Comparison of ENCODE assay signal across 29 cellular contexts in genomic region chrX:47047989-47048388, GRCh38. TPM values are rescaled to one million over a fixed set of nuclear protein-coding genes. Genes with fewer than 3 reads are reported as not detected.
DNase-seq lines count a peak whose midpoint lies in the region; ATAC-seq and TF ChIP-seq lines count a peak whose summit lies in the region.
"Had no signal": no experiment of that assay in that cellular context is flagged by ENCODE, and none has a peak within 500 bp of the region (broad histone marks: within the 10 kb centered on the region; RNA-seq: fewer than 3 reads in every experiment).

No MANE protein-coding gene starts in this region.

- H3K4me3 ChIP-seq in PC-3 (ENCODE audit: low read length), result no peak overlapping the region
- H3K4me3 ChIP-seq: coronary artery, esophagus squamous epithelium had no signal

- H3K79me2 ChIP-seq in PC-3 (ENCODE audit: low read length), result no peaks in the 10 kb centered on the region

- no peak overlapping the region for H3K4me2 ChIP-seq in PC-3 (ENCODE audit: low read length)

- no TSS peak for BruUV-seq in PC-3 (replicated peaks; lab: Mats Ljungman, UMichigan)

- H3K9ac ChIP-seq in PC-3 (ENCODE audit: low read length), result no peak overlapping the region

- no peaks in the 10 kb centered on the region for H3K9me3 ChIP-seq in PC-3 (ENCODE audit: low read length)
- H3K9me3 ChIP-seq: BE2C had no signal

- H3K36me3 Mint-ChIP-seq in activated T-helper 17 cell treated with anti-CD3 and anti-CD28 coated beads, Interleukin-2, amount 50 U/mL, for 72 hours (ENCODE audit: low read depth), result no peaks in the 10 kb centered on the region
- no peaks in the 10 kb centered on the region for H3K36me3 Mint-ChIP-seq in activated CD4-positive, alpha-beta memory T cell treated with anti-CD3 and anti-CD28 coated beads for 36 hours

- H3K27me3 ChIP-seq in PC-3 (ENCODE audit: low read length), result no peaks in the 10 kb centered on the region
- H3K27me3 ChIP-seq: BE2C, esophagus squamous epithelium had no signal

- H3K4me1 ChIP-seq in PC-3 (ENCODE audit: insufficient read depth, low read length), result no peaks in the 10 kb centered on the region
- H3K4me1 ChIP-seq: BE2C, esophagus squamous epithelium had no signal

- H3K4me3 Mint-ChIP-seq in activated T-helper 17 cell treated with anti-CD3 and anti-CD28 coated beads, Interleukin-2, amount 50 U/mL, for 72 hours, result no peak overlapping the region
- no peak overlapping the region for H3K4me3 Mint-ChIP-seq in activated CD4-positive, alpha-beta memory T cell treated with anti-CD3 and anti-CD28 coated beads for 36 hours
- H3K4me3 Mint-ChIP-seq: activated naive CD8-positive, alpha-beta T cell; activated T-helper 1 cell treated with anti-CD3 and anti-CD28 coated beads, Interleukin-12 subunit alpha, Interleukin-12 subunit beta, Interleukin-2, Interleukin-4 antibody, amounts not matched to agents 30 ng/mL and 10 ng/mL and 1 ng/mL, durations not matched to agents 14 hours and 24 hours and 36 hours; brain; H9; IgD-negative memory B cell; memory B cell; stimulated activated memory B cell treated with anti-CD40 and anti-IgM and Interleukin-4, amounts not matched to agents 10 μg/mL and 1 μg/mL and 100 μg/mL, for 72 hours; T-helper 2 cell treated with Interferon-gamma antibody and Interleukin-4, amounts not matched to agents 5 μg/mL and 100 μg/mL, for 36 hours had no signal

- peak; percentile 58 for DNase-seq in A172 (ENCODE audit: low spot score)
- DNase-seq in PC-3, result peak; percentile 50
- peak; percentile 10 for DNase-seq in dermis blood vessel endothelial cell
- DNase-seq in iris pigment epithelial cell (ENCODE audit: low read depth), result peak; percentile 5
- no peak for DNase-seq in NCI-H2196 (lab: John Stamatoyannopoulos, UW; ENCODE audit: unreplicated experiment)
- DNase-seq in activated CD4-positive, alpha-beta memory T cell treated with anti-CD3 and anti-CD28 coated beads for 36 hours, result no peak
- DNase-seq: activated CD4-positive, alpha-beta T cell treated with anti-CD3 and anti-CD28 coated beads, Interleukin-2, amount 50 U/mL, for 1 hour; BE2C; DMS79 treated with DMSO at 0.1 percent for 48 hours; esophagus squamous epithelium; glutamatergic neuron; H9; left colon; NCI-H1105; NCI-H2029; NCI-H345; NCI-H774; occipital lobe had no signal

- POLR2A ChIA-PET in PC-3 (lab: Charles Lee; ENCODE audit: unreplicated experiment), result interaction anchor here (0.5 kb wide), 1 partner anchor 97 kb away, joined by 5 read pairs; the partner anchor contains the start of gene RBM10
- POLR2A ChIA-PET in activated CD4-positive, alpha-beta memory T cell treated with anti-CD3 and anti-CD28 coated beads for 36 hours (lab: Charles Lee), result no interaction called here

- peaks cover 9% of the 10 kb centered on the region for H3K9me3 Mint-ChIP-seq in activated T-helper 17 cell treated with anti-CD3 and anti-CD28 coated beads, Interleukin-2, amount 50 U/mL, for 72 hours
- peaks cover 13% of the 10 kb centered on the region for H3K9me3 Mint-ChIP-seq in activated CD4-positive, alpha-beta memory T cell treated with anti-CD3 and anti-CD28 coated beads for 36 hours
- H3K9me3 Mint-ChIP-seq: activated T-helper 1 cell treated with anti-CD3 and anti-CD28 coated beads, Interleukin-12 subunit alpha, Interleukin-12 subunit beta, Interleukin-2, Interleukin-4 antibody, amounts not matched to agents 30 ng/mL and 10 ng/mL and 1 ng/mL, durations not matched to agents 14 hours and 24 hours and 36 hours; stimulated activated memory B cell treated with anti-CD40 and anti-IgM and Interleukin-4, amounts not matched to agents 10 μg/mL and 1 μg/mL and 100 μg/mL, for 72 hours had no signal

- no peak overlapping the region for H3K27ac Mint-ChIP-seq in activated T-helper 17 cell treated with anti-CD3 and anti-CD28 coated beads, Interleukin-2, amount 50 U/mL, for 72 hours
- no peak overlapping the region for H3K27ac Mint-ChIP-seq in activated CD4-positive, alpha-beta memory T cell treated with anti-CD3 and anti-CD28 coated beads for 36 hours
- H3K27ac Mint-ChIP-seq: activated naive CD8-positive, alpha-beta T cell; activated T-helper 1 cell treated with anti-CD3 and anti-CD28 coated beads, Interleukin-12 subunit alpha, Interleukin-12 subunit beta, Interleukin-2, Interleukin-4 antibody, amounts not matched to agents 30 ng/mL and 10 ng/mL and 1 ng/mL, durations not matched to agents 14 hours and 24 hours and 36 hours; brain; H9; IgD-negative memory B cell; memory B cell; stimulated activated memory B cell treated with anti-CD40 and anti-IgM and Interleukin-4, amounts not matched to agents 10 μg/mL and 1 μg/mL and 100 μg/mL, for 72 hours; T-helper 2 cell treated with Interferon-gamma antibody and Interleukin-4, amounts not matched to agents 5 μg/mL and 100 μg/mL, for 36 hours had no signal

- CTCF ChIA-PET in PC-3 (lab: Charles Lee), result no interaction called here
- CTCF ChIA-PET in activated CD4-positive, alpha-beta memory T cell treated with anti-CD3 and anti-CD28 coated beads for 36 hours (lab: Charles Lee), result no interaction called here

- H3F3A ChIP-seq in PC-3 (ENCODE audit: low read length, unreplicated experiment), result no peaks in the 10 kb centered on the region

- peak; percentile 84 for ATAC-seq in PC-3
- ATAC-seq in HG02763 (IDR thresholded peaks at IDR 0.05; ENCODE audit: unreplicated experiment), result no peak
- no peak for ATAC-seq in activated T-helper 17 cell treated with anti-CD3 and anti-CD28 coated beads, Interleukin-2, amount 50 U/mL, for 72 hours (replicated peaks)
- ATAC-seq: left colon; stimulated activated memory B cell treated with anti-CD40 and anti-IgM and Interleukin-4, amounts not matched to agents 10 μg/mL and 1 μg/mL and 100 μg/mL, for 72 hours had no signal

- H3K27ac ChIP-seq in PC-3 (ENCODE audit: low read length), result peak overlapping the region; percentile 38
- H3K27ac ChIP-seq: coronary artery, esophagus squamous epithelium, HL-60 had no signal

- H3K4me1 Mint-ChIP-seq in activated T-helper 17 cell treated with anti-CD3 and anti-CD28 coated beads, Interleukin-2, amount 50 U/mL, for 72 hours, result no peaks in the 10 kb centered on the region
- no peaks in the 10 kb centered on the region for H3K4me1 Mint-ChIP-seq in activated CD4-positive, alpha-beta memory T cell treated with anti-CD3 and anti-CD28 coated beads for 36 hours (ENCODE audit: low read depth)
- H3K4me1 Mint-ChIP-seq: brain; IgD-negative memory B cell; memory B cell; stimulated activated memory B cell treated with anti-CD40 and anti-IgM and Interleukin-4, amounts not matched to agents 10 μg/mL and 1 μg/mL and 100 μg/mL, for 72 hours had no signal

- no peaks in the 10 kb centered on the region for H3K9me2 ChIP-seq in PC-3 (replicated peaks; ENCODE audit: low read length)

- TF ChIP-seq CTCF in PC-3 (conservative IDR thresholded peaks at IDR 0.05; ENCODE audit: low read depth, low read length), result no peak; the same call in 1 of the 2 replicates

- H3K36me3 ChIP-seq in PC-3 (ENCODE audit: low read depth, low read length), result no peaks in the 10 kb centered on the region
- H3K36me3 ChIP-seq: BE2C had no signal

- no peaks in the 10 kb centered on the region for H4K20me1 ChIP-seq in PC-3 (ENCODE audit: low read length)

- intact Hi-C loops in PC-3 (cut with micrococcal nuclease), result loop anchor here (5.0 kb wide), 1 partner anchor 44 kb away; no protein-coding TSS in a partner anchor
- intact Hi-C loops in activated CD4-positive, alpha-beta memory T cell treated with anti-CD3 and anti-CD28 coated beads for 36 hours (cut with micrococcal nuclease), result no loop called here

- no peak overlapping the region for H2AFZ ChIP-seq in PC-3 (ENCODE audit: low read length)

- H3K27me3 Mint-ChIP-seq in activated T-helper 17 cell treated with anti-CD3 and anti-CD28 coated beads, Interleukin-2, amount 50 U/mL, for 72 hours, result peaks cover 6% of the 10 kb centered on the region
- no peaks in the 10 kb centered on the region for H3K27me3 Mint-ChIP-seq in activated CD4-positive, alpha-beta memory T cell treated with anti-CD3 and anti-CD28 coated beads for 36 hours
- H3K27me3 Mint-ChIP-seq: activated naive CD8-positive, alpha-beta T cell; brain; memory B cell; stimulated activated memory B cell treated with anti-CD40 and anti-IgM and Interleukin-4, amounts not matched to agents 10 μg/mL and 1 μg/mL and 100 μg/mL, for 72 hours had no signal

RNA-seq across cellular contexts. Expression of gene RGN, which starts 30.3 kb away (rescaled TPM):
- not detected in 2 replicates for total RNA-seq in A172 (2014; rRNA removed; shearing (Covaris generic))
- total RNA-seq in PC-3 (2014; rRNA removed) (not detected in 2 replicates), dermis blood vessel endothelial cell (0.34 and 0.42 TPM in 2 replicates)
- total RNA-seq in activated T-helper 17 cell treated with anti-CD3 and anti-CD28 coated beads, Interleukin-2, amount 50 U/mL, for 72 hours, result not detected
- total RNA-seq in activated CD4-positive, alpha-beta memory T cell treated with anti-CD3 and anti-CD28 coated beads for 36 hours, result not detected
- total RNA-seq: activated T-helper 1 cell treated with anti-CD3 and anti-CD28 coated beads, Interleukin-12 subunit alpha, Interleukin-12 subunit beta, Interleukin-2, Interleukin-4 antibody, amounts not matched to agents 30 ng/mL and 10 ng/mL and 1 ng/mL, durations not matched to agents 14 hours and 24 hours and 36 hours; H9 had no signal

Comparison
In these comparisons a context has a peak if more than half of its experiments do, and no peak if none do; other contexts are left out.
1. DNase-seq: peak in A172 (single experiment), PC-3 (single experiment), dermis blood vessel endothelial cell (single experiment) and iris pigment epithelial cell (single experiment); none in NCI-H2196 (single experiment) and activated CD4-positive, alpha-beta memory T cell treated with anti-CD3 and anti-CD28 coated beads for 36 hours (single experiment).